Comparison of ENCODE assay signal across 1 cellular context in the genomic region with DNA sequence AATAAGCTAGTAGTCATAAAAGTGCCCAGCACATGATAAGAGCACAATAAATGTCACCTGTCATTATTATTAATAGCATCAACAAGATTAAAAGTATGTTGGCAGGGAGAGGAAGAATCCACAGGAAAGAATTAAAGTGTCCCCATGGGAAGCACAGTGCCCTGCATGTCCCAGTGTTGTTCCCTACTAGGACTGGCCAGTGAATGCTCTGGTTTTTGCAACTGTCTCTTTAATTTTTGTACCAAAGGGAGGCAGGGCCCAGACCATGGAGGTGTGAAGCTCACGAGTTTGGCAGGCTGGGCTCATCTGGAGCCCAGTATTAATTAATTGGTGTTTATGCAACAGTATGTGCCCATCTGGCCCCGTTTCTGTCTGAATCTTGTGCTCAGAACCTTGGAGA.
TF ChIP-seq lines count a peak whose summit lies in the region.

No MANE protein-coding gene starts in this region.

TF ChIP-seq in WTC11, 78 proteins besides CTCF, POLR2A, EP300 and RAD21 (continued from another document):
- TF ChIP-seq FOXP1 (CRISPR knock-in tag; IDR thresholded peaks at IDR 0.05; ENCODE audit: borderline replicate concordance), result no peak
- TF ChIP-seq ETV6 (CRISPR knock-in tag; IDR thresholded peaks at IDR 0.05), result no peak
- TF ChIP-seq, protein P1, sequence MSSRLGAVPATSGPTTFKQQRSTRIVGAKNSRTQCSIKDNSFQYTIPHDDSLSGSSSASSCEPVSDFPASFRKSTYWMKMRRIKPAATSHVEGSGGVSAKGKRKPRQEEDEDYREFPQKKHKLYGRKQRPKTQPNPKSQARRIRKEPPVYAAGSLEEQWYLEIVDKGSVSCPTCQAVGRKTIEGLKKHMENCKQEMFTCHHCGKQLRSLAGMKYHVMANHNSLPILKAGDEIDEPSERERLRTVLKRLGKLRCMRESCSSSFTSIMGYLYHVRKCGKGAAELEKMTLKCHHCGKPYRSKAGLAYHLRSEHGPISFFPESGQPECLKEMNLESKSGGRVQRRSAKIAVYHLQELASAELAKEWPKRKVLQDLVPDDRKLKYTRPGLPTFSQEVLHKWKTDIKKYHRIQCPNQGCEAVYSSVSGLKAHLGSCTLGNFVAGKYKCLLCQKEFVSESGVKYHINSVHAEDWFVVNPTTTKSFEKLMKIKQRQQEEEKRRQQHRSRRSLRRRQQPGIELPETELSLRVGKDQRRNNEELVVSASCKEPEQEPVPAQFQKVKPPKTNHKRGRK (CRISPR knock-in tag; IDR thresholded peaks at IDR 0.05; ENCODE audit: borderline replicate concordance), result no peak
- no peak for TF ChIP-seq NFYB (CRISPR knock-in tag; conservative IDR thresholded peaks at IDR 0.05; ENCODE audit: low read depth)
